29 cellular contexts compared by ENCODE assay signal in genomic region chr2:1088192-1088860, GRCh38.
A peak's percentile ranks its signal among the peaks of the same experiment; 100 is the strongest.
DNase-seq lines count a peak whose midpoint lies in the region; ATAC-seq, FAIRE-seq and TF ChIP-seq lines count a peak whose summit lies in the region.
"Had no signal": no experiment of that assay in that cellular context is flagged by ENCODE, and none has a peak within 500 bp of the region (broad histone marks: within the 10 kb centered on the region; RNA-seq: fewer than 3 reads in every experiment).

No MANE protein-coding gene starts in this region.

- no peaks in the 10 kb centered on the region for H3K9me3 ChIP-seq in PC-3 (ENCODE audit: low read length)
- H3K9me3 ChIP-seq in aorta (ENCODE audit: control insufficient read depth, low read length) = no peaks in the 10 kb centered on the region
- H3K9me3 ChIP-seq: gastroesophageal sphincter, Peyer's patch, right lobe of liver, suprapubic skin had no signal

- H4K20me1 ChIP-seq in PC-3 (ENCODE audit: low read length) = no peaks in the 10 kb centered on the region

- no peaks in the 10 kb centered on the region for H3F3A ChIP-seq in PC-3 (ENCODE audit: low read length, unreplicated experiment)

- H3K27me3 ChIP-seq in PC-3 (ENCODE audit: low read length) (peaks cover 28% of the 10 kb centered on the region), aorta (ENCODE audit: control insufficient read depth in 1 of 2, insufficient read depth in 2 of 2, low read length in 1 of 2) (no peaks in the 10 kb centered on the region)
- H3K27me3 ChIP-seq: gastroesophageal sphincter, hepatocyte, Peyer's patch, right lobe of liver, suprapubic skin had no signal

- H3K4me1 ChIP-seq in PC-3 (ENCODE audit: insufficient read depth, low read length) (no peaks in the 10 kb centered on the region), aorta (ENCODE audit: control insufficient read depth in 1 of 2, insufficient read depth in 2 of 2, low read length in 2 of 2) (no peaks in the 10 kb centered on the region)
- H3K4me1 ChIP-seq: gastroesophageal sphincter, Peyer's patch, right lobe of liver had no signal

- H3K9ac ChIP-seq in PC-3 (ENCODE audit: low read length) = no peak overlapping the region

- peak; percentile 50 for DNase-seq in NCI-H2171 treated with DMSO at 0.1 percent for 48 hours (lab: John Stamatoyannopoulos, UW)
- no peak for DNase-seq in NCI-H2171 (lab: John Stamatoyannopoulos, UW)
- DNase-seq in PC-3 = peak; percentile 2
- DNase-seq in fibroblast of villous mesenchyme (ENCODE audit: low read depth) = peak; percentile 26
- no peak for DNase-seq in NCI-H226
- no peak for DNase-seq in sciatic nerve (ENCODE audit: low spot score)
- DNase-seq in frontal cortex (ENCODE audit: low spot score in 2 of 2) = no peak
- DNase-seq in aorta = no peak
- DNase-seq: activated CD4-positive, alpha-beta T cell treated with anti-CD3 and anti-CD28 coated beads for 48 hours; activated CD8-positive, alpha-beta memory T cell treated with anti-CD3 and anti-CD28 coated beads for 24 hours; activated gamma-delta T cell; HCEC 1CT; KG1; mesenchymal stem cell; NCI-H1436 treated with DMSO at 0.1 percent for 48 hours; NCI-H69; Peyer's patch; right lobe of liver; SIG-M5; stimulated activated CD4-positive, alpha-beta T cell treated with anti-CD3 and anti-CD28 coated beads, Interleukin-15, amount 100 ng/mL, for 24 hours; stimulated activated naive B cell treated with anti-CD40 and anti-IgM and Interleukin-4, amounts not matched to agents 10 μg/mL and 1 μg/mL and 100 μg/mL, for 72 hours; T1000; WERI-Rb-1 had no signal

- CTCF ChIA-PET in PC-3 (lab: Charles Lee) = no interaction called here

- 79% methylated on average over 6 of the region's 6 CpGs for WGBS in aorta, 2 donors

- ATAC-seq in PC-3 (no peak), sciatic nerve (no peak), aorta (ENCODE audit: low FRiP score) (no peak)
- ATAC-seq: gastroesophageal sphincter; left lobe of liver; right lobe of liver; stimulated activated naive B cell treated with anti-CD40 and anti-IgM and Interleukin-4, amounts not matched to agents 10 μg/mL and 1 μg/mL and 100 μg/mL, for 72 hours had no signal

- no peak overlapping the region for H2AFZ ChIP-seq in PC-3 (ENCODE audit: low read length)
- H2AFZ ChIP-seq: hepatocyte had no signal

- H3K27ac ChIP-seq in PC-3 (ENCODE audit: low read length) (no peak overlapping the region), aorta (ENCODE audit: low read depth in 1 of 2, low read length in 2 of 2) (no peak overlapping the region)
- H3K27ac ChIP-seq: 22Rv1, gastroesophageal sphincter, hepatocyte, Peyer's patch, right lobe of liver, suprapubic skin, WERI-Rb-1 had no signal

- H3K36me3 ChIP-seq in PC-3 (ENCODE audit: low read depth, low read length) (no peaks in the 10 kb centered on the region), aorta (ENCODE audit: control insufficient read depth in 1 of 2, insufficient read depth in 2 of 2, low read length in 1 of 2) (no peaks in the 10 kb centered on the region)
- H3K36me3 ChIP-seq: gastroesophageal sphincter, Peyer's patch, right lobe of liver, suprapubic skin, WERI-Rb-1 had no signal

- H3K4me3 ChIP-seq in PC-3 (ENCODE audit: low read length) (no peak overlapping the region), fibroblast of villous mesenchyme (ENCODE audit: low read depth, low read length) (no peak overlapping the region), aorta (ENCODE audit: low read length in 2 of 2) (no peak overlapping the region)
- H3K4me3 ChIP-seq: gastroesophageal sphincter, hepatocyte, Peyer's patch, right lobe of liver, suprapubic skin had no signal

- no peaks in the 10 kb centered on the region for H3K79me2 ChIP-seq in PC-3 (ENCODE audit: low read length)
- H3K79me2 ChIP-seq: hepatocyte had no signal

- no TSS peak for BruUV-seq in PC-3 (replicated peaks; lab: Mats Ljungman, UMichigan)

- 0 out of 2 replicates have a peak overlapping the region, but pooled peaks have one; percentile 18 for H3K4me2 ChIP-seq in PC-3 (ENCODE audit: low read length)
- H3K4me2 ChIP-seq: hepatocyte had no signal

- intact Hi-C loops in PC-3 (cut with micrococcal nuclease) = no loop called here
- intact Hi-C loops in sciatic nerve (cut with DNase I) = no loop called here
- intact Hi-C loops in aorta (cut with DNase I) = no loop called here

- TF ChIP-seq CTCF in PC-3 (conservative IDR thresholded peaks at IDR 0.05; ENCODE audit: low read depth, low read length) (no peak), fibroblast of villous mesenchyme (IDR thresholded peaks at IDR 0.05; ENCODE audit: insufficient read depth, low read depth, low read length) (no peak)

- POLR2A ChIA-PET in PC-3 (lab: Charles Lee; ENCODE audit: unreplicated experiment) = no interaction called here

- H3K9me2 ChIP-seq in PC-3 (replicated peaks; ENCODE audit: low read length) = no peaks in the 10 kb centered on the region

- FAIRE-seq in frontal cortex (lab: Jason Lieb, UNC) = no peak
- FAIRE-seq: GM19239 had no signal

Comparison
In these comparisons a context has a peak if more than half of its experiments do, and no peak if none do; other contexts are left out.
1. DNase-seq: peak in NCI-H2171 treated with DMSO at 0.1 percent for 48 hours (single experiment), PC-3 (single experiment) and fibroblast of villous mesenchyme (single experiment); none in NCI-H2171 (single experiment), NCI-H226 (single experiment), sciatic nerve (single experiment), frontal cortex (0 of 2) and aorta (0 of 2).